ENCODE assay signal across 24 cellular contexts in genomic region chr4:130574215-130574614, GRCh38.
"Had no signal": no experiment of that assay in that cellular context is flagged by ENCODE, and none has a peak within 500 bp of the region (broad histone marks: within the 10 kb centered on the region; RNA-seq: fewer than 3 reads in every experiment).

No MANE protein-coding gene starts in this region.

- DNase-seq: activated CD4-positive, alpha-beta memory T cell treated with anti-CD3 and anti-CD28 coated beads, Interleukin-2, amount 10 ng/mL, durations not matched to agents 7 days and 5 days; activated CD4-positive, alpha-beta T cell treated with anti-CD3 and anti-CD28 coated beads for 1 hour; activated CD4-positive, alpha-beta T cell treated with anti-CD3 and anti-CD28 coated beads, Interleukin-2, amount 10 ng/mL, durations not matched to agents 7 days and 5 days; activated CD8-positive, alpha-beta memory T cell treated with anti-CD3 and anti-CD28 coated beads, Interleukin-2, amount 50 U/mL, for 48 hours; activated gamma-delta T cell; activated naive CD4-positive, alpha-beta T cell treated with anti-CD3 and anti-CD28 coated beads, Interleukin-2, amount 10 ng/mL, durations not matched to agents 7 days and 5 days; activated naive CD8-positive, alpha-beta T cell treated with anti-CD3 and anti-CD28 coated beads, Interleukin-2, amount 10 ng/mL, durations not matched to agents 7 days and 5 days; activated T-cell treated with anti-CD3 and anti-CD28 coated beads, Interleukin-2, amount 50 U/mL, for 24 hours; cortex of kidney; effector memory CD8-positive, alpha-beta T cell; foreskin fibroblast; head of caudate nucleus; hippocampal formation; left ventricle myocardium inferior; mucosa of descending colon; right lobe of liver; stimulated activated CD4-positive, alpha-beta T cell treated with anti-CD3 and anti-CD28 coated beads, Interleukin-2, amount 100 ng/mL, for 48 hours; stimulated activated naive CD4-positive, alpha-beta T cell treated with Interleukin-2 at 50 U/mL for 16 hours; T1000; trophoblast cell had no signal

- H3K4me1 ChIP-seq: ascending aorta, left ventricle myocardium inferior, right lobe of liver had no signal

- H3K36me3 ChIP-seq: ascending aorta, left ventricle myocardium inferior, neutrophil, right lobe of liver, thoracic aorta had no signal

- H3K27ac ChIP-seq: ascending aorta, left ventricle myocardium inferior, neutrophil, right lobe of liver, thoracic aorta had no signal

- ATAC-seq: effector memory CD8-positive, alpha-beta T cell; mucosa of descending colon; right lobe of liver had no signal

- H3K4me3 ChIP-seq: ascending aorta, left ventricle myocardium inferior, lung, mucosa of descending colon, right lobe of liver, thoracic aorta had no signal

- H3K9me3 ChIP-seq: ascending aorta, left ventricle myocardium inferior, mucosa of descending colon, neutrophil, right lobe of liver, thoracic aorta had no signal

- H3K27me3 ChIP-seq: ascending aorta, neutrophil, right lobe of liver had no signal
